In genomic region chr11:64791781-64792291, GRCh38 we compare ENCODE assay signal across 18 cellular contexts. TPM values are rescaled to one million over a fixed set of nuclear protein-coding genes. Genes with fewer than 3 reads are reported as not detected.
"Had no signal": no experiment of that assay in that cellular context is flagged by ENCODE, and none has a peak within 500 bp of the region (broad histone marks: within the 10 kb centered on the region; RNA-seq: fewer than 3 reads in every experiment).

No MANE protein-coding gene starts in this region.

- ATAC-seq: activated naive CD4-positive, alpha-beta T cell treated with anti-CD3 and anti-CD28 coated beads, Interleukin-2, amount 50 U/mL, for 72 hours; heart right ventricle; stimulated activated naive CD8-positive, alpha-beta T cell treated with anti-CD3 and anti-CD28 coated beads, Interleukin-15, Interleukin-2, amounts not matched to agents 100 U/mL and 50 U/mL, for 24 hours; T-cell had no signal

- H3K36me3 Mint-ChIP-seq: activated naive CD4-positive, alpha-beta T cell treated with anti-CD3 and anti-CD28 coated beads, Interleukin-2, amount 50 U/mL, for 72 hours; immature natural killer cell had no signal

- H3K4me1 ChIP-seq: tibial artery had no signal

- H3K27me3 Mint-ChIP-seq: T-cell had no signal

- H3K9me3 Mint-ChIP-seq: activated naive CD4-positive, alpha-beta T cell treated with anti-CD3 and anti-CD28 coated beads, Interleukin-2, amount 50 U/mL, for 72 hours; immature natural killer cell; T-cell had no signal

- H3K4me3 ChIP-seq: esophagus squamous epithelium, heart right ventricle, lung, SK-N-MC, tibial artery had no signal

- H3K9me3 ChIP-seq: esophagus squamous epithelium, heart right ventricle, tibial artery had no signal

- H3K4me3 Mint-ChIP-seq: immature natural killer cell, T-cell had no signal

- DNase-seq: activated CD4-positive, alpha-beta T cell treated with anti-CD3 and anti-CD28 coated beads, Interleukin-2, amount 50 U/mL, for 1 hour; activated CD8-positive, alpha-beta memory T cell treated with anti-CD3 and anti-CD28 coated beads for 24 hours; activated gamma-delta T cell treated with Interleukin-2 at 50 U/mL for 16 hours; dermis blood vessel endothelial cell; effector memory CD4-positive, alpha-beta T cell; esophagus squamous epithelium; heart right ventricle; immature natural killer cell; midbrain; stimulated activated CD8-positive, alpha-beta memory T cell treated with anti-CD3 and anti-CD28 coated beads, Interleukin-4, amount 100 ng/mL, for 48 hours; stimulated activated naive CD8-positive, alpha-beta T cell treated with anti-CD3 and anti-CD28 coated beads, Interleukin-15, Interleukin-2, amounts not matched to agents 100 U/mL and 50 U/mL, for 24 hours; substantia nigra; T-cell had no signal

- H3K27me3 ChIP-seq: esophagus squamous epithelium, heart right ventricle, tibial artery had no signal

- H3K27ac Mint-ChIP-seq: immature natural killer cell had no signal

- H3K27ac ChIP-seq: esophagus squamous epithelium, SK-N-MC, tibial artery had no signal

RNA-seq across cellular contexts. Expression of gene RASGRP2, which starts 47.9 kb away (rescaled TPM):
- total RNA-seq: bronchial epithelial cell had no signal
